ENCODE assay signal across 1 cellular context in the genomic region with DNA sequence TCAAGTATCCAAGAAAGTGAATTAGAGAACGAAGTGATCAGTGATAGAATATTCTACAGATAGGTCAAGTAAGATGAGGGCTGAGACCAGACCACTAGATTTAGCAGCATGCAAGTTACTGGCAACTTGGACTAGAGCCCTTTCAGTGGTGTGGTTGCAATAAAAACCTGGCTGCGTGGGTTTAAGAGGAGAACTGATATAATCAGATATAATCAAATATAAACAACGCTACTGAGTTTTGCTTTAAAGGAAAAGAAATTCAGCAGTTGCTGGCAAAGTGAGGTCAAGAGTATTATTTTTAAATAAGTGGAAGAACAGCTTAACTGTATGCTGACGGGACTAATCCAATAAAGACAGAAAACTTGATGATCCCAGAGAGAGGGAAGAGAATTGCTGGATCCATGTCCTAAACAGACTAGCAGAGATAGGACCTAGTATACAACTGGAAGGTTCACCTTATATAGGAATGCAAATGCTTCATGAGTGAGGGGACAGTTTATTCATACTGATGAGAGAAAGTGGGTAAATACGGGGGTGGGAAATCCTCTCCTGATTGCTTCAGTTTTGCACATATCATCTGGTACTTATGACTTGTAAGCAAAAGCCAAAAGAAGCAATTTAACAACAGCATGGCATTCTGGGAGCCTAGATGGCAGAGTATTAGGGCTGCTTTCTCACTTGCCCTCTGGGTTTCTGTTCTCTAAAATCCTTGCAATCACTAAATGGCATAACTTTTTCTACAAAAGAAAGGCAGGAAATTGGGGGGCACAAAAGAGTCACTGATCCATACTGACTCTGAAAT.
TF ChIP-seq lines count a peak whose summit lies in the region.

No MANE protein-coding gene starts in this region.

TF ChIP-seq in SK-N-SH, 30 proteins besides CTCF, POLR2A, EP300 and RAD21 (continued from another document):
- TF ChIP-seq IRF3 (IDR thresholded peaks at IDR 0.05; ENCODE audit: low read depth, low read length) (no peak), MXI1 (IDR thresholded peaks at IDR 0.05; ENCODE audit: low read depth, low read length) (peak; percentile 58; the same call in 1 of the 2 replicates), CHD2 (IDR thresholded peaks at IDR 0.05; ENCODE audit: low read length, partially characterized antibody) (peak; percentile 14), TCF12 (IDR thresholded peaks at IDR 0.05) (peak; percentile 15; the same call in 1 of the 2 replicates)
- TF ChIP-seq, protein P1, sequence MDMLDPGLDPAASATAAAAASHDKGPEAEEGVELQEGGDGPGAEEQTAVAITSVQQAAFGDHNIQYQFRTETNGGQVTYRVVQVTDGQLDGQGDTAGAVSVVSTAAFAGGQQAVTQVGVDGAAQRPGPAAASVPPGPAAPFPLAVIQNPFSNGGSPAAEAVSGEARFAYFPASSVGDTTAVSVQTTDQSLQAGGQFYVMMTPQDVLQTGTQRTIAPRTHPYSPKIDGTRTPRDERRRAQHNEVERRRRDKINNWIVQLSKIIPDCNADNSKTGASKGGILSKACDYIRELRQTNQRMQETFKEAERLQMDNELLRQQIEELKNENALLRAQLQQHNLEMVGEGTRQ (IDR thresholded peaks at IDR 0.05; ENCODE audit: borderline replicate concordance, low read depth, low read length): no peak
TF ChIP-seq in SK-N-SH: peak in this region for 5.
